ENCODE assay signal across 13 cellular contexts in genomic region chr11:126862664-126863247, GRCh38.
DNase-seq lines count a peak whose midpoint lies in the region; ATAC-seq and TF ChIP-seq lines count a peak whose summit lies in the region.
"Had no signal": no experiment of that assay in that cellular context is flagged by ENCODE, and none has a peak within 500 bp of the region (broad histone marks: within the 10 kb centered on the region; RNA-seq: fewer than 3 reads in every experiment).

No MANE protein-coding gene starts in this region.

- DNase-seq in DMS79 treated with DMSO at 0.1 percent for 48 hours (lab: John Stamatoyannopoulos, UW) (peak; percentile 44), astrocyte of the hippocampus (ENCODE audit: low read depth, low spot score) (peak; percentile 47), nephron progenitor cell (no peak), tibial nerve (ENCODE audit: low spot score in 2 of 2) (no peak), OCI-M1 (lab: John Stamatoyannopoulos, UW) (no peak)
- DNase-seq in activated CD4-positive, alpha-beta T cell treated with anti-CD3 and anti-CD28 coated beads for 4 hours: no peak
- DNase-seq: activated CD4-positive, alpha-beta T cell treated with anti-CD3 and anti-CD28 coated beads for 36 hours; BE2C; body of pancreas; RPMI8226 had no signal

- TF ChIP-seq POLR2A in tibial nerve (IDR thresholded peaks at IDR 0.05): no peak

- H3K27me3 Mint-ChIP-seq in nephron progenitor cell (ENCODE audit: low read depth, poor library complexity): peaks cover 17% of the 10 kb centered on the region

- no peaks in the 10 kb centered on the region for H3K4me1 ChIP-seq in tibial nerve
- H3K4me1 ChIP-seq: BE2C, body of pancreas had no signal

- no peak overlapping the region for H3K4me3 Mint-ChIP-seq in nephron progenitor cell
- H3K4me3 Mint-ChIP-seq: activated CD4-positive, alpha-beta T cell treated with anti-CD3 and anti-CD28 coated beads for 36 hours; neural crest cell had no signal

- H3K4me1 Mint-ChIP-seq in nephron progenitor cell: peaks cover 19% of the 10 kb centered on the region
- H3K4me1 Mint-ChIP-seq: activated CD4-positive, alpha-beta T cell treated with anti-CD3 and anti-CD28 coated beads for 36 hours had no signal

- no peak overlapping the region for H3K4me3 ChIP-seq in tibial nerve
- H3K4me3 ChIP-seq: body of pancreas had no signal

- WGBS in tibial nerve, 2 donors: 76% methylated on average over 7 of the region's 7 CpGs

- no peaks in the 10 kb centered on the region for H3K9me3 ChIP-seq in tibial nerve
- H3K9me3 ChIP-seq: BE2C, body of pancreas had no signal

- no peak overlapping the region for H3K27ac ChIP-seq in tibial nerve
- H3K27ac ChIP-seq: body of pancreas had no signal

- H3K36me3 Mint-ChIP-seq in nephron progenitor cell (ENCODE audit: low read depth): no peaks in the 10 kb centered on the region

- TF ChIP-seq CTCF in nephron progenitor cell (IDR thresholded peaks at IDR 0.05) (no peak), tibial nerve (IDR thresholded peaks at IDR 0.05) (no peak)

- no peak for TF ChIP-seq EP300 in tibial nerve (IDR thresholded peaks at IDR 0.05)

- H3K36me3 ChIP-seq in tibial nerve: no peaks in the 10 kb centered on the region
- H3K36me3 ChIP-seq: BE2C had no signal

- H3K27me3 ChIP-seq in tibial nerve: no peaks in the 10 kb centered on the region
- H3K27me3 ChIP-seq: BE2C, body of pancreas had no signal

- no peaks in the 10 kb centered on the region for H3K9me3 Mint-ChIP-seq in nephron progenitor cell
- H3K9me3 Mint-ChIP-seq: neural crest cell had no signal

- ATAC-seq in GM19463 (IDR thresholded peaks at IDR 0.05; ENCODE audit: unreplicated experiment) (peak; percentile 66), HG03460 (IDR thresholded peaks at IDR 0.05; ENCODE audit: unreplicated experiment) (peak; percentile 74)
- ATAC-seq: activated CD4-positive, alpha-beta T cell treated with anti-CD3 and anti-CD28 coated beads for 36 hours; body of pancreas had no signal

- no peak overlapping the region for H3K27ac Mint-ChIP-seq in nephron progenitor cell
- H3K27ac Mint-ChIP-seq: activated CD4-positive, alpha-beta T cell treated with anti-CD3 and anti-CD28 coated beads for 36 hours had no signal

Comparison
In these comparisons a context has a peak if more than half of its experiments do, and no peak if none do; other contexts are left out.
1. DNase-seq: peak in DMS79 treated with DMSO at 0.1 percent for 48 hours (single experiment) and astrocyte of the hippocampus (single experiment); none in nephron progenitor cell (single experiment), tibial nerve (0 of 2), OCI-M1 (single experiment) and activated CD4-positive, alpha-beta T cell treated with anti-CD3 and anti-CD28 coated beads for 4 hours (0 of 2).